In genomic region chr3:53842436-53843194, GRCh38 we compare ENCODE assay signal across 9 cellular contexts. TPM values are rescaled to one million over a fixed set of nuclear protein-coding genes. Genes with fewer than 3 reads are reported as not detected.
DNase-seq lines count a peak whose midpoint lies in the region; ATAC-seq and TF ChIP-seq lines count a peak whose summit lies in the region.
"Had no signal": no experiment of that assay in that cellular context is flagged by ENCODE, and none has a peak within 500 bp of the region (broad histone marks: within the 10 kb centered on the region; RNA-seq: fewer than 3 reads in every experiment).

No MANE protein-coding gene starts in this region.

- H3K27me3 ChIP-seq in osteoblast (ENCODE audit: insufficient read depth, low read length): peaks cover 28% of the 10 kb centered on the region

- no peak overlapping the region for H3K4me3 Mint-ChIP-seq in stimulated activated effector memory CD8-positive, alpha-beta T cell treated with anti-CD3 and anti-CD28 coated beads, Interleukin-12 subunit alpha, Interleukin-12 subunit beta, amount 100 ng/mL, for 72 hours

- H3K4me2 ChIP-seq in osteoblast (ENCODE audit: insufficient read depth, low read length): no peak overlapping the region

- H3K36me3 Mint-ChIP-seq in stimulated activated effector memory CD8-positive, alpha-beta T cell treated with anti-CD3 and anti-CD28 coated beads, Interleukin-12 subunit alpha, Interleukin-12 subunit beta, amount 100 ng/mL, for 72 hours: no peaks in the 10 kb centered on the region
- H3K36me3 Mint-ChIP-seq: IgD-negative memory B cell had no signal

- H3K4me1 ChIP-seq in osteoblast (ENCODE audit: insufficient read depth, low read length): peaks cover 4% of the 10 kb centered on the region

- no peaks in the 10 kb centered on the region for H3K9me3 ChIP-seq in osteoblast (ENCODE audit: low read depth, low read length)

- H3K36me3 ChIP-seq in osteoblast (ENCODE audit: insufficient read depth, low read length): no peaks in the 10 kb centered on the region

- H2AFZ ChIP-seq in osteoblast (ENCODE audit: low read length): no peak overlapping the region

- H3K4me1 Mint-ChIP-seq in stimulated activated effector memory CD8-positive, alpha-beta T cell treated with anti-CD3 and anti-CD28 coated beads, Interleukin-12 subunit alpha, Interleukin-12 subunit beta, amount 100 ng/mL, for 72 hours: peaks cover 6% of the 10 kb centered on the region

- H3K9me3 Mint-ChIP-seq in stimulated activated effector memory CD8-positive, alpha-beta T cell treated with anti-CD3 and anti-CD28 coated beads, Interleukin-12 subunit alpha, Interleukin-12 subunit beta, amount 100 ng/mL, for 72 hours: no peaks in the 10 kb centered on the region

- H3K79me2 ChIP-seq in osteoblast (ENCODE audit: insufficient read depth, low read length): no peaks in the 10 kb centered on the region

- DNase-seq in Daoy (ENCODE audit: low read depth): peak; percentile 32
- DNase-seq in NCI-H748 treated with DMSO at 0.1 percent for 48 hours (lab: John Stamatoyannopoulos, UW): peak; percentile 57
- peak; percentile 32 for DNase-seq in fibroblast of mammary gland (ENCODE audit: low read depth)
- no peak for DNase-seq in osteoblast (ENCODE audit: insufficient read length, low spot score, missing footprints)
- no peak for DNase-seq in stimulated activated effector memory CD8-positive, alpha-beta T cell treated with anti-CD3 and anti-CD28 coated beads, Interleukin-12 subunit alpha, Interleukin-12 subunit beta, amount 100 ng/mL, for 72 hours (ENCODE audit: low spot score in 2 of 2)

- H4K20me1 ChIP-seq in osteoblast (ENCODE audit: insufficient read depth, low read length): no peaks in the 10 kb centered on the region

- H3K4me3 ChIP-seq in fibroblast of mammary gland (ENCODE audit: control insufficient read depth, low read depth, low read length): no peak overlapping the region
- no peak overlapping the region for H3K4me3 ChIP-seq in osteoblast (ENCODE audit: insufficient read depth, low read length)

- TF ChIP-seq CTCF in fibroblast of mammary gland (conservative IDR thresholded peaks at IDR 0.05; ENCODE audit: control insufficient read depth, insufficient read depth, low read depth, low read length) (peak; percentile 7), osteoblast (IDR thresholded peaks at IDR 0.05; ENCODE audit: extremely low read depth, low read depth, low read length) (peak; percentile 22)

- ATAC-seq in GM19023 (IDR thresholded peaks at IDR 0.05; ENCODE audit: unreplicated experiment) (no peak), HG03432 (IDR thresholded peaks at IDR 0.05; ENCODE audit: unreplicated experiment) (no peak), HG02981 (IDR thresholded peaks at IDR 0.05; ENCODE audit: unreplicated experiment) (no peak)
- no peak for ATAC-seq in stimulated activated effector memory CD8-positive, alpha-beta T cell treated with anti-CD3 and anti-CD28 coated beads, Interleukin-12 subunit alpha, Interleukin-12 subunit beta, amount 100 ng/mL, for 72 hours

- no peak overlapping the region for H3K27ac ChIP-seq in osteoblast (ENCODE audit: low read depth, low read length)

- no peak overlapping the region for H3K27ac Mint-ChIP-seq in stimulated activated effector memory CD8-positive, alpha-beta T cell treated with anti-CD3 and anti-CD28 coated beads, Interleukin-12 subunit alpha, Interleukin-12 subunit beta, amount 100 ng/mL, for 72 hours
- H3K27ac Mint-ChIP-seq: IgD-negative memory B cell had no signal

RNA-seq across cellular contexts. Expression of gene CHDH, which starts 3.6 kb away (rescaled TPM):
- total RNA-seq in Daoy (2014; rRNA removed; shearing (Covaris generic)): 6.2 TPM in 2 replicates
- total RNA-seq in osteoblast: 0.72 and 0.88 TPM in 2 replicates

RNA-seq across cellular contexts. Expression of gene IL17RB, which starts 3.8 kb away (rescaled TPM):
- 1.9 and 3.1 TPM in 2 replicates for total RNA-seq in Daoy (2014; rRNA removed; shearing (Covaris generic))
- under 0.01 and 0.29 TPM in 2 replicates for total RNA-seq in osteoblast

RNA-seq across cellular contexts. Expression of gene ACTR8, which starts 39.3 kb away (rescaled TPM):
- 27.1 and 38.9 TPM in 2 replicates for total RNA-seq in Daoy (2014; rRNA removed; shearing (Covaris generic))
- total RNA-seq in osteoblast: 35.1 and 48.9 TPM in 2 replicates

RNA-seq across cellular contexts. Expression of gene SELENOK, which starts 49.0 kb away (rescaled TPM):
- 54.8 and 62.3 TPM in 2 replicates for total RNA-seq in Daoy (2014; rRNA removed; shearing (Covaris generic))
- 11.8 and 13.4 TPM in 2 replicates for total RNA-seq in osteoblast

Comparison
In these comparisons a context has a peak if more than half of its experiments do, and no peak if none do; other contexts are left out.
1. DNase-seq: peak in Daoy (single experiment), NCI-H748 treated with DMSO at 0.1 percent for 48 hours (single experiment) and fibroblast of mammary gland (single experiment); none in osteoblast (single experiment) and stimulated activated effector memory CD8-positive, alpha-beta T cell treated with anti-CD3 and anti-CD28 coated beads, Interleukin-12 subunit alpha, Interleukin-12 subunit beta, amount 100 ng/mL, for 72 hours (0 of 2).